In the genomic region with DNA sequence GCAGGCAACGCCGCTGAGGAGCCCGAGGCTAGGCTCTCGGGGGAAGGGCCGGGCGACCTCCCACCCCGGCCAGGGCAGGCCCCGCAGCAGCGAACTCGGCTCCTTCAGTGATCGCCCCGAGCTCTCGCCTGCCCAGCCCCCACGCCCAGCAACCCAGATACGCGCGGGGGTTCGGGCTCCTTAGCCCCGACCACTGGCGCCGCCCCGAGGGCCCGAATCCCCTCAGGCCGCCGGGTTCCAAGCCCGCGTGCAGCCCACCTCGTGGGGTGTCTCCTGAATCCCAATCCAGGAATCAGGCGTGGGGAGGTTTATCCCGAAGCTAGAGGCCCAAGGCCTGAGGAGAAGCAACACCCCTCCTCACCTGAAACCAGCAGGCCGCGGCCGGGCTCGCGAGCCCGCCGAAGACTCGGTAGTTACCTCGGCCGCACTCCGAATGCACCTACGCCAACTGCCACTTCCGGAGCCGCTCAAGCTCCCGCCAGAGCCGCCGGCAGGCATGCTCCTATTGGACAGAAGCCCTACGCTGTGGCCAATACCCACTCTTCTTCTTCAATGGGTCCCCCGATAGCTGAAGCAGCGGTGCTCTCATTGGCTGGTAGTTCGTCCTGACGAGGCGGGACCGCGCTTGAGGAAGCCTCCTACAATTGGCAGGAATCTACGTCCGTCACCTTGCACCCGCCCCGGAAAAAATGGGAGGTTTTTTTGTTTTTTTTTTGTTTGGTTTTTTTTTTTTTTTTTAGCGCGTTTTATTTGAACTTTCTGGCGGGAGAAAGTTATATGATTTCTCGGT, we compare ENCODE assay signal across 8 cellular contexts. TPM values are rescaled to one million over a fixed set of nuclear protein-coding genes. Genes with fewer than 3 reads are reported as not detected.
DNase-seq lines count a peak whose midpoint lies in the region; TF ChIP-seq lines count a peak whose summit lies in the region.

A gene with protein sequence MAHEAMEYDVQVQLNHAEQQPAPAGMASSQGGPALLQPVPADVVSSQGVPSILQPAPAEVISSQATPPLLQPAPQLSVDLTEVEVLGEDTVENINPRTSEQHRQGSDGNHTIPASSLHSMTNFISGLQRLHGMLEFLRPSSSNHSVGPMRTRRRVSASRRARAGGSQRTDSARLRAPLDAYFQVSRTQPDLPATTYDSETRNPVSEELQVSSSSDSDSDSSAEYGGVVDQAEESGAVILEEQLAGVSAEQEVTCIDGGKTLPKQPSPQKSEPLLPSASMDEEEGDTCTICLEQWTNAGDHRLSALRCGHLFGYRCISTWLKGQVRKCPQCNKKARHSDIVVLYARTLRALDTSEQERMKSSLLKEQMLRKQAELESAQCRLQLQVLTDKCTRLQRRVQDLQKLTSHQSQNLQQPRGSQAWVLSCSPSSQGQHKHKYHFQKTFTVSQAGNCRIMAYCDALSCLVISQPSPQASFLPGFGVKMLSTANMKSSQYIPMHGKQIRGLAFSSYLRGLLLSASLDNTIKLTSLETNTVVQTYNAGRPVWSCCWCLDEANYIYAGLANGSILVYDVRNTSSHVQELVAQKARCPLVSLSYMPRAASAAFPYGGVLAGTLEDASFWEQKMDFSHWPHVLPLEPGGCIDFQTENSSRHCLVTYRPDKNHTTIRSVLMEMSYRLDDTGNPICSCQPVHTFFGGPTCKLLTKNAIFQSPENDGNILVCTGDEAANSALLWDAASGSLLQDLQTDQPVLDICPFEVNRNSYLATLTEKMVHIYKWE (minus strand): TSS at position 453 of the 790 bp plus-strand sequence. CDS start 5,428 bp downstream, outside the sequence.

- H3K4me3 Mint-ChIP-seq in HFFc6: peak within 1 kb of the TSS; percentile 94
- peak within 1 kb of the TSS; percentile 87 for H3K4me3 Mint-ChIP-seq in activated naive CD4-positive, alpha-beta T cell treated with anti-CD3 and anti-CD28 coated beads, Interleukin-2, amount 10 ng/mL, durations not matched to agents 7 days and 5 days

- TF ChIP-seq POLR2A in NB4 (IDR thresholded peaks at IDR 0.05; ENCODE audit: extremely low read depth, insufficient read length) (peak; percentile 94), suprapubic skin (IDR thresholded peaks at IDR 0.05) (no peak)

- WGBS in suprapubic skin: under 1% methylated on average over 27 of the region's 63 CpGs

- no peaks in the 10 kb centered on the region for H3K27me3 ChIP-seq in suprapubic skin

- peak within 1 kb of the TSS; percentile 95 for H3K9ac ChIP-seq in SK-N-MC (ENCODE audit: insufficient read length)

- DNase-seq in GM04503 (ENCODE audit: low read depth): peak; percentile 90
- peak; percentile 99 for DNase-seq in HFFc6
- peak; percentile 99 for DNase-seq in NB4 (ENCODE audit: low read depth)
- DNase-seq in SK-N-MC (ENCODE audit: low read depth, low spot score): peak; percentile 84
- DNase-seq in activated naive CD4-positive, alpha-beta T cell treated with anti-CD3 and anti-CD28 coated beads, Interleukin-2, amount 10 ng/mL, durations not matched to agents 7 days and 5 days: peak; percentile 98
- DNase-seq in globus pallidus (ENCODE audit: low spot score): peak; percentile 98
- DNase-seq in nucleus accumbens (lab: John Stamatoyannopoulos, UW): peak; percentile 60 to 99 (median 96)
- DNase-seq in suprapubic skin (ENCODE audit: low spot score in 2 of 2): peak; percentile 99

- CTCF ChIA-PET in activated naive CD4-positive, alpha-beta T cell treated with anti-CD3 and anti-CD28 coated beads, Interleukin-2, amount 10 ng/mL, durations not matched to agents 7 days and 5 days (lab: Charles Lee): interaction anchor here (2.2 kb wide), 1 partner anchor 34 kb away, joined by 7 read pairs; a partner anchor contains a TSS

- TF ChIP-seq EP300 in suprapubic skin (IDR thresholded peaks at IDR 0.05): no peak

- H3K9me3 ChIP-seq in SK-N-MC (ENCODE audit: low read depth, low read length) (no peaks in the 10 kb centered on the region), suprapubic skin (no peaks in the 10 kb centered on the region)

- no peak for TF ChIP-seq CTCF in HFFc6 (IDR thresholded peaks at IDR 0.05)
- no peak for TF ChIP-seq CTCF in NB4 (IDR thresholded peaks at IDR 0.05; ENCODE audit: low read depth, low read length)
- no peak for TF ChIP-seq CTCF in suprapubic skin (IDR thresholded peaks at IDR 0.05)

- peak within 1 kb of the TSS; percentile 92 for H3K27ac Mint-ChIP-seq in HFFc6
- H3K27ac Mint-ChIP-seq in activated naive CD4-positive, alpha-beta T cell treated with anti-CD3 and anti-CD28 coated beads, Interleukin-2, amount 10 ng/mL, durations not matched to agents 7 days and 5 days: peak within 1 kb of the TSS; percentile 95

- H3K36me3 ChIP-seq in SK-N-MC (ENCODE audit: insufficient read depth, low read length) (peaks cover 36% of the 10 kb centered on the region), suprapubic skin (peaks cover 19% of the 10 kb centered on the region)

- H3K27ac ChIP-seq in SK-N-MC (peak within 1 kb of the TSS; percentile 84), suprapubic skin (peak within 1 kb of the TSS; percentile 76)

- peaks cover 18% of the 10 kb centered on the region for H3K36me3 Mint-ChIP-seq in HFFc6 (ENCODE audit: low read depth)
- H3K36me3 Mint-ChIP-seq in activated naive CD4-positive, alpha-beta T cell treated with anti-CD3 and anti-CD28 coated beads, Interleukin-2, amount 10 ng/mL, durations not matched to agents 7 days and 5 days: peaks cover 48% of the 10 kb centered on the region

- no peaks in the 10 kb centered on the region for H3K9me3 Mint-ChIP-seq in HFFc6
- H3K9me3 Mint-ChIP-seq in activated naive CD4-positive, alpha-beta T cell treated with anti-CD3 and anti-CD28 coated beads, Interleukin-2, amount 10 ng/mL, durations not matched to agents 7 days and 5 days: peaks cover 4% of the 10 kb centered on the region

- peaks cover 16% of the 10 kb centered on the region for H3K4me1 ChIP-seq in suprapubic skin

- no peaks in the 10 kb centered on the region for H3K27me3 Mint-ChIP-seq in HFFc6 (ENCODE audit: insufficient read depth)
- H3K27me3 Mint-ChIP-seq in activated naive CD4-positive, alpha-beta T cell treated with anti-CD3 and anti-CD28 coated beads, Interleukin-2, amount 10 ng/mL, durations not matched to agents 7 days and 5 days: no peaks in the 10 kb centered on the region

- H3K4me3 ChIP-seq in NB4 (ENCODE audit: low read depth, low read length): peak within 1 kb of the TSS; percentile 94
- peak within 1 kb of the TSS; percentile 87 for H3K4me3 ChIP-seq in SK-N-MC
- peak within 1 kb of the TSS; percentile 84 for H3K4me3 ChIP-seq in suprapubic skin

- peaks cover 33% of the 10 kb centered on the region for H3K4me1 Mint-ChIP-seq in HFFc6 (ENCODE audit: low read depth)
- H3K4me1 Mint-ChIP-seq in activated naive CD4-positive, alpha-beta T cell treated with anti-CD3 and anti-CD28 coated beads, Interleukin-2, amount 10 ng/mL, durations not matched to agents 7 days and 5 days: peaks cover 51% of the 10 kb centered on the region

RNA-seq across cellular contexts. Expression of the gene that starts here (rescaled TPM):
- 10 to 100 TPM; 27.2 to 44.4 (median 42.9) TPM for total RNA-seq in HFFc6 (2021; fragmentation: NEBNext Ultra II Directional; extraction: Animal tissue kit (Norgen Biotek cat#: 25700))
- total RNA-seq in suprapubic skin: 10 to 100 TPM; 22.6 to 31.1 (median 29.8) TPM

Comparison
In these comparisons a context has a peak if more than half of its experiments do, and no peak if none do; other contexts are left out.
1. Peak in every context shown above with its lines: DNase-seq, H3K4me3 ChIP-seq and H3K27ac ChIP-seq.